19 cellular contexts compared by ENCODE assay signal in the genomic region with DNA sequence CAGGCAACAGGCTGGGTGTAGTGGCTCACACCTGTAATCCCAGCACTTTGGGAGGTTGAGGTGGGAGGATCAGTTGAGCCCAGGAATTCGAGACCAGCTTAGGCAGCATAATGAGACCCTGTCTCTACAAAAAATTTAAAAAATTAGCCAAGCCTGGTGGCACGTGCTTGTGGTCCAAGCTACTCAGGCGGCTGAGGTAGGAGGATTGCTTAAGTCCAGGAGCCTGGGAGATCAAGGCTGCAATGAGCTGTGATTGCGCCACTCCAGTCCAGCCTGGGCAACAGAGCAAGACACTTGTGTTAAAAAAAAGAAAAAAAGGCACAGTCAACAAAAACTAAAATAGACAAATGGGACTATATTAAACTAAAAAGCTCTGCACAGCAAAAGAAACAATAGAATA. TPM values are rescaled to one million over a fixed set of nuclear protein-coding genes. Genes with fewer than 3 reads are reported as not detected.
DNase-seq lines count a peak whose midpoint lies in the region; ATAC-seq, FAIRE-seq and TF ChIP-seq lines count a peak whose summit lies in the region.
"Had no signal": no experiment of that assay in that cellular context is flagged by ENCODE, and none has a peak within 500 bp of the region (broad histone marks: within the 10 kb centered on the region; RNA-seq: fewer than 3 reads in every experiment).

No MANE protein-coding gene starts in this region.

- no peak overlapping the region for H3K23ac ChIP-seq in H9 (ENCODE audit: insufficient read length, low read depth, low read length)

- no peak overlapping the region for H4K91ac ChIP-seq in H9 (ENCODE audit: insufficient read length, low read depth, low read length)

- no peak overlapping the region for H3K14ac ChIP-seq in H9 (ENCODE audit: insufficient read depth, low read length)

- FAIRE-seq in small intestine (lab: Jason Lieb, UNC) = no peak
- FAIRE-seq: endothelial cell of umbilical vein, TTC549 had no signal

- H3K4me1 Mint-ChIP-seq in CD4-positive, CD25-positive, alpha-beta regulatory T cell = peaks cover 17 to 68% (median 42%) of the 10 kb centered on the region in 4 donors
- H3K4me1 Mint-ChIP-seq in naive thymus-derived CD4-positive, alpha-beta T cell = peaks cover 32 to 72% (median 56%) of the 10 kb centered on the region in 7 donors
- peaks cover 21 to 24% of the 10 kb centered on the region in 2 experiments for H3K4me1 Mint-ChIP-seq in H9

- no peaks in the 10 kb centered on the region for H3K9me3 ChIP-seq in CD4-positive, CD25-positive, alpha-beta regulatory T cell (ENCODE audit: control insufficient read depth in 2 of 2, low read length in 2 of 2)
- no peaks in the 10 kb centered on the region for H3K9me3 ChIP-seq in naive thymus-derived CD4-positive, alpha-beta T cell (ENCODE audit: control insufficient read depth in 2 of 3, low read length in 3 of 3)
- no peaks in the 10 kb centered on the region for H3K9me3 ChIP-seq in H9 (ENCODE audit: control insufficient read depth, low read depth, low read length)
- H3K9me3 ChIP-seq in small intestine (ENCODE audit: control insufficient read depth, low read depth) = no peaks in the 10 kb centered on the region
- H3K9me3 ChIP-seq: HAP-1, vagina had no signal

- H2AK5ac ChIP-seq in H9 (ENCODE audit: insufficient read length, low read length) = no peak overlapping the region

- no peak overlapping the region for H4K5ac ChIP-seq in H9 (ENCODE audit: insufficient read length, low read depth, low read length)

- H3K4me2 ChIP-seq in H9 (ENCODE audit: insufficient read depth, insufficient read length, low read length) = no peak overlapping the region
- H3K4me2 ChIP-seq: PC-9 had no signal

- H3K27me3 ChIP-seq in CD4-positive, CD25-positive, alpha-beta regulatory T cell (ENCODE audit: control insufficient read depth, insufficient read depth, low read length) = no peaks in the 10 kb centered on the region
- H3K27me3 ChIP-seq in naive thymus-derived CD4-positive, alpha-beta T cell (ENCODE audit: control insufficient read depth in 2 of 2, insufficient read depth in 2 of 2, low read length in 2 of 2) = no peaks in the 10 kb centered on the region
- H3K27me3 ChIP-seq in H9 (ENCODE audit: insufficient read depth, low read length) (no peaks in the 10 kb centered on the region), small intestine (ENCODE audit: control insufficient read depth in 2 of 2, insufficient read depth in 2 of 2, low read length in 2 of 2) (no peaks in the 10 kb centered on the region)
- H3K27me3 ChIP-seq: vagina had no signal

- no peak overlapping the region for H3K4me3 Mint-ChIP-seq in CD4-positive, CD25-positive, alpha-beta regulatory T cell
- H3K4me3 Mint-ChIP-seq in naive thymus-derived CD4-positive, alpha-beta T cell = no peak overlapping the region
- no peak overlapping the region for H3K4me3 Mint-ChIP-seq in H9
- H3K4me3 Mint-ChIP-seq: activated CD4-positive, alpha-beta T cell treated with anti-CD3 and anti-CD28 coated beads, Interleukin-2, amount 10 ng/mL, durations not matched to agents 24 days and 14 days had no signal

- H3K56ac ChIP-seq in H9 (ENCODE audit: insufficient read length, low read depth, low read length) = no peak overlapping the region

- no peak overlapping the region for H2BK120ac ChIP-seq in H9 (ENCODE audit: low read depth, low read length, poor library complexity, severe bottlenecking)

- intact Hi-C loops in naive thymus-derived CD4-positive, alpha-beta T cell (cut with micrococcal nuclease) = no loop called here

- H4K20me1 ChIP-seq in H9 (ENCODE audit: control insufficient read depth, insufficient read depth, insufficient read length) = no peaks in the 10 kb centered on the region

- H2AFZ ChIP-seq in H9 (ENCODE audit: low read length) = no peak overlapping the region
- H2AFZ ChIP-seq: PC-9 had no signal

- no peak overlapping the region for H2BK20ac ChIP-seq in H9 (ENCODE audit: low read depth, low read length, poor library complexity, severe bottlenecking)

- no peak overlapping the region for H3K9ac ChIP-seq in H9 (ENCODE audit: extremely low read depth, insufficient read length, low read length)

- no peak overlapping the region for H2BK5ac ChIP-seq in H9 (ENCODE audit: insufficient read length, low read length)

- no peaks in the 10 kb centered on the region for H3K23me2 ChIP-seq in H9 (ENCODE audit: insufficient read length, low read depth, low read length, poor library complexity, severe bottlenecking)

- no peak overlapping the region for H3T11ph ChIP-seq in H9 (ENCODE audit: low read length)

- no peak overlapping the region for H4K8ac ChIP-seq in H9 (replicated peaks; ENCODE audit: insufficient read length, low read depth, low read length)

- ATAC-seq in CD4-positive, CD25-positive, alpha-beta regulatory T cell (ENCODE audit: low read depth in 2 of 2) = no peak
- ATAC-seq in naive thymus-derived CD4-positive, alpha-beta T cell = no peak

- no peak overlapping the region for H3K4ac ChIP-seq in H9 (ENCODE audit: low read depth, low read length)

- peaks cover 5% of the 10 kb centered on the region; the same call in 1 of the 2 replicates for H3K79me2 ChIP-seq in H9 (ENCODE audit: insufficient read depth, low read length)

- H3K4me1 ChIP-seq in CD4-positive, CD25-positive, alpha-beta regulatory T cell (ENCODE audit: control insufficient read depth, insufficient read depth, low read length, poor library complexity, severe bottlenecking) = peaks cover 3% of the 10 kb centered on the region
- H3K4me1 ChIP-seq in naive thymus-derived CD4-positive, alpha-beta T cell (ENCODE audit: control insufficient read depth in 2 of 2, insufficient read depth in 2 of 2, low read length in 2 of 2) = no peaks in the 10 kb centered on the region
- H3K4me1 ChIP-seq in H9 (ENCODE audit: insufficient read depth, low read length) = peaks cover 5% of the 10 kb centered on the region; the same call in 1 of the 2 replicates
- H3K4me1 ChIP-seq in small intestine (ENCODE audit: control insufficient read depth in 2 of 2, insufficient read depth in 1 of 2, low read depth in 1 of 2, low read length in 1 of 2) = peaks cover 0 to 7% of the 10 kb centered on the region in 2 donors
- H3K4me1 ChIP-seq: HAP-1 had no signal

- WGBS in H9 (ENCODE audit: extremely low coverage, insufficient read length, low lambda C conversion rate) = no CpG with 5 or more reads among the region's 4 CpGs
- 91 to 98% (median 96%) methylated on average over 4 of the region's 4 CpGs for WGBS in small intestine, 3 donors

- H2BK12ac ChIP-seq in H9 (ENCODE audit: insufficient read length, low read depth, low read length) = no peak overlapping the region

- no peak overlapping the region for H2BK15ac ChIP-seq in H9 (ENCODE audit: low read depth, low read length)

- POLR2A ChIA-PET in naive thymus-derived CD4-positive, alpha-beta T cell (lab: Charles Lee) = interaction anchor here (0.6 kb wide), 1 partner anchor 108 kb away, joined by 3 read pairs; no protein-coding TSS in a partner anchor

- H3K27me3 Mint-ChIP-seq in CD4-positive, CD25-positive, alpha-beta regulatory T cell = no peaks in the 10 kb centered on the region
- H3K27me3 Mint-ChIP-seq in naive thymus-derived CD4-positive, alpha-beta T cell = no peaks in the 10 kb centered on the region
- no peaks in the 10 kb centered on the region for H3K27me3 Mint-ChIP-seq in H9 (ENCODE audit: low read depth)
- H3K27me3 Mint-ChIP-seq: activated CD4-positive, alpha-beta T cell treated with anti-CD3 and anti-CD28 coated beads, Interleukin-2, amount 10 ng/mL, durations not matched to agents 24 days and 14 days had no signal

- no peak for TF ChIP-seq CTCF in 22Rv1 (IDR thresholded peaks at IDR 0.05)
- TF ChIP-seq CTCF in coronary artery (IDR thresholded peaks at IDR 0.05) = no peak
- TF ChIP-seq CTCF in H9 (conservative IDR thresholded peaks at IDR 0.05) = no peak

- H3K36me3 ChIP-seq in CD4-positive, CD25-positive, alpha-beta regulatory T cell (ENCODE audit: control insufficient read depth, insufficient read depth, low read length) = peaks cover 6% of the 10 kb centered on the region
- H3K36me3 ChIP-seq in naive thymus-derived CD4-positive, alpha-beta T cell (ENCODE audit: control insufficient read depth in 2 of 3, insufficient read depth in 3 of 3, low read length in 3 of 3) = peaks cover 0 to 4% (median 0%) of the 10 kb centered on the region in 3 experiments
- H3K36me3 ChIP-seq in small intestine (ENCODE audit: control insufficient read depth in 2 of 2, insufficient read depth in 2 of 2, low read length in 2 of 2) = peaks cover 0 to 4% of the 10 kb centered on the region in 2 donors
- H3K36me3 ChIP-seq: HAP-1, vagina had no signal

- H3K27ac Mint-ChIP-seq in CD4-positive, CD25-positive, alpha-beta regulatory T cell = peak overlapping the region in 2 of 3 donors; percentile 15 to 44
- peak overlapping the region in 5 of 9 donors; percentile 14 to 77 (median 31) for H3K27ac Mint-ChIP-seq in naive thymus-derived CD4-positive, alpha-beta T cell
- no peak overlapping the region; a peak in 1 of 7 replicates for H3K27ac Mint-ChIP-seq in H9
- H3K27ac Mint-ChIP-seq: activated CD4-positive, alpha-beta T cell treated with anti-CD3 and anti-CD28 coated beads, Interleukin-2, amount 10 ng/mL, durations not matched to agents 24 days and 14 days had no signal

- DNase-seq in CD4-positive, CD25-positive, alpha-beta regulatory T cell = no peak
- DNase-seq in coronary artery (ENCODE audit: low spot score) = peak; percentile 41
- DNase-seq in naive thymus-derived CD4-positive, alpha-beta T cell = no peak
- DNase-seq in NCI-H226 = no peak
- no peak for DNase-seq in iPS-NIHi11 (ENCODE audit: low spot score)
- DNase-seq in H9 = no peak
- DNase-seq in small intestine = no peak
- DNase-seq: activated CD4-positive, alpha-beta T cell treated with anti-CD3 and anti-CD28 coated beads, Interleukin-2, amount 10 ng/mL, durations not matched to agents 24 days and 14 days; activated naive CD4-positive, alpha-beta T cell treated with anti-CD3 and anti-CD28 coated beads, Interleukin-2, amount 50 U/mL, for 16 hours; activated T-cell treated with anti-CD3 and anti-CD28 coated beads for 4 hours; cortex of kidney; KG1; PC-9; retina had no signal

- H3K9me3 Mint-ChIP-seq in CD4-positive, CD25-positive, alpha-beta regulatory T cell = peaks cover 0 to 2% (median 0%) of the 10 kb centered on the region in 7 donors
- H3K9me3 Mint-ChIP-seq in naive thymus-derived CD4-positive, alpha-beta T cell = no peaks in the 10 kb centered on the region
- H3K9me3 Mint-ChIP-seq in H9 = no peaks in the 10 kb centered on the region
- H3K9me3 Mint-ChIP-seq: activated CD4-positive, alpha-beta T cell treated with anti-CD3 and anti-CD28 coated beads, Interleukin-2, amount 10 ng/mL, durations not matched to agents 24 days and 14 days had no signal

- H3K18ac ChIP-seq in H9 (ENCODE audit: insufficient read length, low read depth, low read length) = no peak overlapping the region

- peaks cover 8% of the 10 kb centered on the region for H3K36me3 Mint-ChIP-seq in CD4-positive, CD25-positive, alpha-beta regulatory T cell
- H3K36me3 Mint-ChIP-seq in naive thymus-derived CD4-positive, alpha-beta T cell = peaks cover 0 to 14% (median 3%) of the 10 kb centered on the region in 5 donors
- H3K36me3 Mint-ChIP-seq in H9 (ENCODE audit: insufficient read depth in 1 of 3, low read depth in 3 of 3) = no peaks in the 10 kb centered on the region; a peak in 1 of 7 replicates

- CTCF ChIA-PET in naive thymus-derived CD4-positive, alpha-beta T cell (lab: Charles Lee) = interaction anchor here (1.0 kb wide), 2 partner anchors 11 to 35 kb away, joined by 3 read pairs; no protein-coding TSS in a partner anchor

- H3K4me3 ChIP-seq in CD4-positive, CD25-positive, alpha-beta regulatory T cell (ENCODE audit: low read depth, low read length) = no peak overlapping the region
- no peak overlapping the region for H3K4me3 ChIP-seq in coronary artery
- no peak overlapping the region for H3K4me3 ChIP-seq in naive thymus-derived CD4-positive, alpha-beta T cell (ENCODE audit: low read length)
- H3K4me3 ChIP-seq in small intestine (ENCODE audit: low read depth in 1 of 2, low read length in 2 of 2) = no peak overlapping the region
- H3K4me3 ChIP-seq: HAP-1, PC-9, vagina had no signal

- peak overlapping the region; percentile 88 for H3K27ac ChIP-seq in 22Rv1
- no peak overlapping the region for H3K27ac ChIP-seq in CD4-positive, CD25-positive, alpha-beta regulatory T cell (ENCODE audit: insufficient read depth, low read length, poor library complexity, severe bottlenecking)
- H3K27ac ChIP-seq in coronary artery = no peak overlapping the region
- no peak overlapping the region for H3K27ac ChIP-seq in naive thymus-derived CD4-positive, alpha-beta T cell (ENCODE audit: low read depth, low read length)
- H3K27ac ChIP-seq in H9 (ENCODE audit: insufficient read length, low read depth, low read length) = no peak overlapping the region
- H3K27ac ChIP-seq in small intestine (ENCODE audit: low read depth in 1 of 2, low read length in 1 of 2) = no peak overlapping the region
- H3K27ac ChIP-seq: PC-9, vagina had no signal

- H3K79me1 ChIP-seq in H9 (ENCODE audit: insufficient read depth, low read depth, low read length, poor library complexity, severe bottlenecking) = no peaks in the 10 kb centered on the region

RNA-seq across cellular contexts. Expression of a gene that starts 29.3 kb away (rescaled TPM):
- total RNA-seq in CD4-positive, CD25-positive, alpha-beta regulatory T cell = 106 TPM
- polyA plus RNA-seq in CD4-positive, CD25-positive, alpha-beta regulatory T cell = 100 to 1,000 TPM; 499 to 691 (median 501) TPM
- total RNA-seq in naive thymus-derived CD4-positive, alpha-beta T cell = 100 to 1,000 TPM in 4 of 5 experiments, 10 to 100 TPM in 1; 61.8 to 170 (median 119) TPM
- 100 to 1,000 TPM; 415 to 455 TPM for polyA plus RNA-seq in naive thymus-derived CD4-positive, alpha-beta T cell
- 101 TPM in 2 replicates for total RNA-seq in H9 (2021)
- polyA plus RNA-seq in small intestine = 100 to 1,000 TPM; 170 to 230 (median 203) TPM

RNA-seq across cellular contexts. Expression of a gene that starts 43.3 kb away (rescaled TPM):
- total RNA-seq in CD4-positive, CD25-positive, alpha-beta regulatory T cell = 126 TPM
- polyA plus RNA-seq in CD4-positive, CD25-positive, alpha-beta regulatory T cell = 10 to 100 TPM; 59.5 to 69.2 (median 65.1) TPM
- total RNA-seq in naive thymus-derived CD4-positive, alpha-beta T cell = 100 to 1,000 TPM in 4 of 5 experiments, 10 to 100 TPM in 1; 18.9 to 105 (median 102) TPM
- polyA plus RNA-seq in naive thymus-derived CD4-positive, alpha-beta T cell = 10 to 100 TPM; 61.7 to 67.5 TPM
- total RNA-seq in H9 (2021) = 2.7 and 3.0 TPM in 2 replicates
- polyA plus RNA-seq in small intestine = 1 to 10 TPM; 3.8 to 6.5 (median 5.7) TPM

RNA-seq across cellular contexts. Expression of a gene that starts 53.7 kb away (rescaled TPM):
- total RNA-seq in CD4-positive, CD25-positive, alpha-beta regulatory T cell = 12.9 TPM
- 10 to 100 TPM; 38.9 to 51.6 (median 48.9) TPM for polyA plus RNA-seq in CD4-positive, CD25-positive, alpha-beta regulatory T cell
- total RNA-seq in naive thymus-derived CD4-positive, alpha-beta T cell = 10 to 100 TPM in 3 of 5 experiments, 1 to 10 TPM in 2; 9.6 to 40.0 (median 12.9) TPM
- polyA plus RNA-seq in naive thymus-derived CD4-positive, alpha-beta T cell = 10 to 100 TPM; 29.7 to 37.1 TPM
- total RNA-seq in H9 (2021) = 53.6 and 57.5 TPM in 2 replicates
- 10 to 100 TPM; 42.9 to 99.2 (median 43.5) TPM for polyA plus RNA-seq in small intestine

Comparison
In these comparisons a context has a peak if more than half of its experiments do, and no peak if none do; other contexts are left out.
1. H3K27ac Mint-ChIP-seq: peak in CD4-positive, CD25-positive, alpha-beta regulatory T cell (2 of 3) and naive thymus-derived CD4-positive, alpha-beta T cell (5 of 9); none in H9 (0 of 3).